ENCODE assay signal across 8 cellular contexts in the genomic region with DNA sequence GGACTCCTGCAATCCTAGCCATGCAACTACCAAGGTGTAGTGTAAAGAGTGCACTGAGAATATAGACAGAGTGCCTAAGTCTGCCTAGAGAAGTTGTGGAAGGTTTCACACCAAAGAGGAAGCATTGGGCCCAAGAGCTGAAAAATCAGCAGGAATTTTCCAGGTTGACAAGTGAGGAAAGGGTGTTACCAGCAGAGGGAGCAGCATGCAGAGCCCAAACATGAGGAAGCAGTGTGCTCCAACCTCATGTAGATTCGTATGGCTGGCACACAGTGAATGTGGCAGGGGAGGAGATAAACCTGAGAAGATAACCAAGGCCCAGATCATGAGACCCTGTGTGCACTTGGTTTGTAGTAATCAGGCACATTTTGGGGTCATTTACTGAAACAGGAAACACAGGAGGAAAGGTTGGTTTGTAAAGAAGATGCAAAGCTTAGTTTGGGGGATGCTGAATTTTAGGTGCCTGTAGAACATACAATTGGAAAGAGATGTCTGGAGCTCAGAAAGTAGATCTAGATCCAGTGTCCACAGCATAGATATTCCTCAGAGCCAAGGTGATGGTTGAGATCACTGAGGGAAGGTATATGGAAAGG. TPM values are rescaled to one million over a fixed set of nuclear protein-coding genes. Genes with fewer than 3 reads are reported as not detected.
DNase-seq lines count a peak whose midpoint lies in the region; ATAC-seq and TF ChIP-seq lines count a peak whose summit lies in the region.

No MANE protein-coding gene starts in this region.

- no peak overlapping the region for H4K8ac ChIP-seq in neuronal stem cell (ENCODE audit: low read depth, low read length)

- ATAC-seq in GM18907 (IDR thresholded peaks at IDR 0.05; ENCODE audit: unreplicated experiment): peak; percentile 39
- ATAC-seq in GM21825 (IDR thresholded peaks at IDR 0.05; ENCODE audit: unreplicated experiment): no peak

- no peak overlapping the region for H3K18ac ChIP-seq in neuronal stem cell (ENCODE audit: low read length)

- intact Hi-C loops in activated T-helper 2 cell treated with anti-CD3 and anti-CD28 coated beads, Interferon-gamma antibody, Interleukin-2, Interleukin-4, amounts not matched to agents 10 μg/mL and 5 μg/mL and 100 μg/mL, durations not matched to agents 14 hours and 24 hours and 36 hours (cut with micrococcal nuclease): loop anchor here (5.0 kb wide), 1 partner anchor 47 kb away; the partner anchor contains the start of gene SMPD1

- H3K4me1 Mint-ChIP-seq in activated T-helper 2 cell treated with anti-CD3 and anti-CD28 coated beads, Interferon-gamma antibody, Interleukin-2, Interleukin-4, amounts not matched to agents 10 μg/mL and 5 μg/mL and 100 μg/mL, durations not matched to agents 14 hours and 24 hours and 36 hours (ENCODE audit: low read depth): peaks cover 5% of the 10 kb centered on the region

- TF ChIP-seq CTCF in fibroblast of pulmonary artery (IDR thresholded peaks at IDR 0.05; ENCODE audit: low read length, missing control alignments): peak; percentile 94

- H3K9ac ChIP-seq in neuronal stem cell (ENCODE audit: low read depth, low read length, poor library complexity): no peak overlapping the region

- H3K9me3 Mint-ChIP-seq in activated T-helper 2 cell treated with anti-CD3 and anti-CD28 coated beads, Interferon-gamma antibody, Interleukin-2, Interleukin-4, amounts not matched to agents 10 μg/mL and 5 μg/mL and 100 μg/mL, durations not matched to agents 14 hours and 24 hours and 36 hours: no peaks in the 10 kb centered on the region

- no peak overlapping the region for H3K4ac ChIP-seq in neuronal stem cell (ENCODE audit: low read length)

- DNase-seq in AG20443 (ENCODE audit: low spot score) (peak; percentile 82), NCI-H446 (lab: John Stamatoyannopoulos, UW) (peak; percentile 16 to 52), fibroblast of pulmonary artery (ENCODE audit: low read depth) (peak; percentile 70), neuronal stem cell (ENCODE audit: low spot score) (peak; percentile 15)
- peak; percentile 29 for DNase-seq in activated CD8-positive, alpha-beta memory T cell treated with anti-CD3 and anti-CD28 coated beads, Interleukin-2, amount 50 U/mL, for 4 hours
- DNase-seq in activated T-helper 2 cell treated with anti-CD3 and anti-CD28 coated beads, Interferon-gamma antibody, Interleukin-2, Interleukin-4, amounts not matched to agents 10 μg/mL and 5 μg/mL and 100 μg/mL, durations not matched to agents 14 hours and 24 hours and 36 hours (ENCODE audit: low spot score): no peak

- H3K4me1 ChIP-seq in neuronal stem cell (ENCODE audit: control insufficient read depth in 2 of 2, insufficient read depth in 1 of 2, low read depth in 1 of 2, low read length in 2 of 2): peaks cover 2% of the 10 kb centered on the region in 2 donors

- no peak overlapping the region for H3K4me2 ChIP-seq in neuronal stem cell (ENCODE audit: insufficient read depth, low read length, poor library complexity, severe bottlenecking)

- no peak overlapping the region for H3K23ac ChIP-seq in neuronal stem cell (ENCODE audit: low read depth, low read length, poor library complexity)

- no CpG with 5 or more reads among the region's 1 CpG for WGBS in neuronal stem cell (ENCODE audit: extremely low coverage in 2 of 2, insufficient read length in 2 of 2, insufficient replicate concordance in 1 of 2), 2 donors

- no peaks in the 10 kb centered on the region for H3K27me3 Mint-ChIP-seq in activated T-helper 2 cell treated with anti-CD3 and anti-CD28 coated beads, Interferon-gamma antibody, Interleukin-2, Interleukin-4, amounts not matched to agents 10 μg/mL and 5 μg/mL and 100 μg/mL, durations not matched to agents 14 hours and 24 hours and 36 hours (ENCODE audit: low read depth)

- no peak overlapping the region for H3K4me3 ChIP-seq in fibroblast of pulmonary artery (replicated peaks; ENCODE audit: low read depth, low read length)
- H3K4me3 ChIP-seq in neuronal stem cell (ENCODE audit: low read length in 2 of 2): no peak overlapping the region

- H3K4me3 Mint-ChIP-seq in activated T-helper 2 cell treated with anti-CD3 and anti-CD28 coated beads, Interferon-gamma antibody, Interleukin-2, Interleukin-4, amounts not matched to agents 10 μg/mL and 5 μg/mL and 100 μg/mL, durations not matched to agents 14 hours and 24 hours and 36 hours (ENCODE audit: low read depth): no peak overlapping the region

- H4K91ac ChIP-seq in neuronal stem cell (ENCODE audit: low read depth, low read length, poor library complexity): no peak overlapping the region

- H3K9me3 ChIP-seq in neuronal stem cell (replicated peaks in 1 of 2; ENCODE audit: control insufficient read depth in 2 of 2, insufficient read depth in 1 of 2, low read depth in 1 of 2, low read length in 2 of 2): no peaks in the 10 kb centered on the region

- no peaks in the 10 kb centered on the region for H3K36me3 ChIP-seq in neuronal stem cell (replicated peaks in 1 of 2; ENCODE audit: control insufficient read depth in 2 of 2, insufficient read depth in 2 of 2, low read length in 2 of 2)

- H3K14ac ChIP-seq in neuronal stem cell (ENCODE audit: low read length): no peak overlapping the region

- no peak overlapping the region for H2BK15ac ChIP-seq in neuronal stem cell (ENCODE audit: low read length)

- no peak overlapping the region for H2AK5ac ChIP-seq in neuronal stem cell (ENCODE audit: low read depth, low read length)

- H3K27ac Mint-ChIP-seq in activated T-helper 2 cell treated with anti-CD3 and anti-CD28 coated beads, Interferon-gamma antibody, Interleukin-2, Interleukin-4, amounts not matched to agents 10 μg/mL and 5 μg/mL and 100 μg/mL, durations not matched to agents 14 hours and 24 hours and 36 hours: no peak overlapping the region

- H3K27me3 ChIP-seq in neuronal stem cell (ENCODE audit: control insufficient read depth in 3 of 3, insufficient read depth in 3 of 3, low read depth in 1 of 3, low read length in 3 of 3): no peaks in the 10 kb centered on the region

- no peak overlapping the region for H2BK120ac ChIP-seq in neuronal stem cell (ENCODE audit: low read depth, low read length)

- H3K36me3 Mint-ChIP-seq in activated T-helper 2 cell treated with anti-CD3 and anti-CD28 coated beads, Interferon-gamma antibody, Interleukin-2, Interleukin-4, amounts not matched to agents 10 μg/mL and 5 μg/mL and 100 μg/mL, durations not matched to agents 14 hours and 24 hours and 36 hours (ENCODE audit: low read depth): no peaks in the 10 kb centered on the region

- H3K79me1 ChIP-seq in neuronal stem cell (ENCODE audit: low read depth, low read length): no peaks in the 10 kb centered on the region

- no peak overlapping the region for H2BK5ac ChIP-seq in neuronal stem cell (ENCODE audit: low read length)

- peak overlapping the region; percentile 5 for H2AFZ ChIP-seq in neuronal stem cell (ENCODE audit: low read length)

- no peak overlapping the region for H3K27ac ChIP-seq in neuronal stem cell (replicated peaks; ENCODE audit: low read length)

- no peak overlapping the region for H2BK12ac ChIP-seq in neuronal stem cell (ENCODE audit: low read length)

RNA-seq across cellular contexts. Expression of gene HPX, which starts 1.7 kb away (rescaled TPM):
- polyA plus RNA-seq in neuronal stem cell (2013, experiment 1 of 2): 0.84 TPM
- 0.71 TPM for polyA plus RNA-seq in neuronal stem cell (2013, experiment 2 of 2)
- 0.46 and 0.50 TPM in 2 replicates for total RNA-seq in activated T-helper 2 cell treated with anti-CD3 and anti-CD28 coated beads, Interferon-gamma antibody, Interleukin-2, Interleukin-4, amounts not matched to agents 10 μg/mL and 5 μg/mL and 100 μg/mL, durations not matched to agents 14 hours and 24 hours and 36 hours

RNA-seq across cellular contexts. Expression of gene APBB1, which starts 20.2 kb away (rescaled TPM):
- polyA plus RNA-seq in neuronal stem cell (2013, experiment 1 of 2): 47.1 TPM
- 45.6 TPM for polyA plus RNA-seq in neuronal stem cell (2013, experiment 2 of 2)
- 31.0 and 33.0 TPM in 2 replicates for total RNA-seq in activated T-helper 2 cell treated with anti-CD3 and anti-CD28 coated beads, Interferon-gamma antibody, Interleukin-2, Interleukin-4, amounts not matched to agents 10 μg/mL and 5 μg/mL and 100 μg/mL, durations not matched to agents 14 hours and 24 hours and 36 hours

RNA-seq across cellular contexts. Expression of gene TRIM3, which starts 34.7 kb away (rescaled TPM):
- polyA plus RNA-seq in neuronal stem cell (2013, experiment 1 of 2): 11.0 TPM
- polyA plus RNA-seq in neuronal stem cell (2013, experiment 2 of 2): 10.0 TPM
- 3.6 and 6.8 TPM in 2 replicates for total RNA-seq in activated T-helper 2 cell treated with anti-CD3 and anti-CD28 coated beads, Interferon-gamma antibody, Interleukin-2, Interleukin-4, amounts not matched to agents 10 μg/mL and 5 μg/mL and 100 μg/mL, durations not matched to agents 14 hours and 24 hours and 36 hours

RNA-seq across cellular contexts. Expression of gene ARFIP2, which starts 42.1 kb away (rescaled TPM):
- 29.5 TPM for polyA plus RNA-seq in neuronal stem cell (2013, experiment 1 of 2)
- polyA plus RNA-seq in neuronal stem cell (2013, experiment 2 of 2): 27.5 TPM
- 46.8 and 48.6 TPM in 2 replicates for total RNA-seq in activated T-helper 2 cell treated with anti-CD3 and anti-CD28 coated beads, Interferon-gamma antibody, Interleukin-2, Interleukin-4, amounts not matched to agents 10 μg/mL and 5 μg/mL and 100 μg/mL, durations not matched to agents 14 hours and 24 hours and 36 hours

RNA-seq across cellular contexts. Expression of gene TIMM10B, which starts 42.2 kb away (rescaled TPM):
- polyA plus RNA-seq in neuronal stem cell (2013, experiment 1 of 2): 33.0 TPM
- polyA plus RNA-seq in neuronal stem cell (2013, experiment 2 of 2): 33.9 TPM
- 42.9 and 43.0 TPM in 2 replicates for total RNA-seq in activated T-helper 2 cell treated with anti-CD3 and anti-CD28 coated beads, Interferon-gamma antibody, Interleukin-2, Interleukin-4, amounts not matched to agents 10 μg/mL and 5 μg/mL and 100 μg/mL, durations not matched to agents 14 hours and 24 hours and 36 hours
